ENCODE assay signal across 13 cellular contexts in the genomic region with DNA sequence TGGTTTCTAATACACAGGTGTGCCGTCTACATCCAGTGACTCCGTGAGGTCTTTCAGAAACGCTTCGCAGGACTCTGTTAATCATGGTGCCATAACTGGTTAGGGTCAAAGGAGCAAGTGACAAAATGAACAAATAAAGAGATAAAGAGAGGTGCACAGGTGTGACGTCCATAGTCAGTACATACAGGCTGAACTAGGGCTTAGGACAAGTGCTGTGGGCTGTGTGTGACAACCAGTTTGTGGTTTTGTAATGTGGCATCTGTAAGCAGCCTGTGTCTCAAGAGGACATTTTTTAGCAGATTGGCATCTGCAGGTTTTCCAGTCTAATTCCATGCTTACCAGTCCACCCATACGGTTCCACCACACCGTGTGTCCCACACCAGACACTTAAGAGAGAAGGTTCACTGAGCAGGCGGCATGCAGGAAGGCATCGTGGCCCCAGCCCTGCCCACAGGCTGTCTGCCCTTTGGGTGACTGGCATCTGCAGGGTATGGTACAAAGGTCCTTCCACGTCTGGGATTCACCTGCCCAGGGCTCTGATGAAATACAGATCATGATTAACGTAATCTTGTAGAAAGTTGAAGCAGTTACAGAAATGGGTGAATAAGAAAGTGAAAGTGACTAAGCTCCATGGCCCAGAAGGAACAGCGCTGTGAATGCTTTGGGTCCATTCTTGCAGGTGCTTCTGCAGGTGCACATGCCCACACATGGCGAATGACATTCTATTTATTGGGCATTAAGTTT. TPM values are rescaled to one million over a fixed set of nuclear protein-coding genes. Genes with fewer than 3 reads are reported as not detected.
DNase-seq lines count a peak whose midpoint lies in the region; ATAC-seq, FAIRE-seq and TF ChIP-seq lines count a peak whose summit lies in the region.
"Had no signal": no experiment of that assay in that cellular context is flagged by ENCODE, and none has a peak within 500 bp of the region (broad histone marks: within the 10 kb centered on the region; RNA-seq: fewer than 3 reads in every experiment).

No MANE protein-coding gene starts in this region.

- H3K27ac ChIP-seq in DND-41 (ENCODE audit: low read length), result no peak overlapping the region; the same call in 1 of the 2 replicates
- peak overlapping the region; percentile 84 for H3K27ac ChIP-seq in SU-DHL-6 (ENCODE audit: low read depth, low read length)
- H3K27ac ChIP-seq: SK-N-MC, thoracic aorta had no signal

- ATAC-seq in DND-41 (ENCODE audit: insufficient read depth, low read depth) (peak; percentile 70), HG02943 (IDR thresholded peaks at IDR 0.05; ENCODE audit: low read depth, unreplicated experiment) (peak; percentile 75), left ventricle myocardium superior (no peak)

- no peaks in the 10 kb centered on the region for H3K4me1 ChIP-seq in DND-41 (ENCODE audit: insufficient read depth, low read length)

- peak; percentile 23 for TF ChIP-seq POLR2A in GM19193 (IDR thresholded peaks at IDR 0.05; ENCODE audit: extremely low read depth, insufficient read depth, insufficient read length)

- H3K9me2 ChIP-seq in SU-DHL-6 (replicated peaks; ENCODE audit: insufficient read depth, low read length), result no peaks in the 10 kb centered on the region

- DNase-seq in DND-41 (peak; percentile 15), left ventricle myocardium superior (no peak), SHP77 treated with DMSO at 0.1 percent for 48 hours (lab: John Stamatoyannopoulos, UW) (no peak), urothelium cell line (ENCODE audit: low spot score) (no peak)
- DNase-seq in activated effector memory CD4-positive, alpha-beta T cell treated with anti-CD3 and anti-CD28 coated beads, Interleukin-2, amount 50 U/mL, for 16 hours, result no peak
- DNase-seq: hippocampal formation, KG1 had no signal

- TF ChIP-seq CTCF in DND-41 (IDR thresholded peaks at IDR 0.05; ENCODE audit: borderline replicate concordance, extremely low read depth, low read length, poor library complexity, severe bottlenecking) (no peak), SU-DHL-6 (IDR thresholded peaks at IDR 0.05; ENCODE audit: insufficient read depth, low read length, poor library complexity, severe bottlenecking) (no peak)

- H4K20me1 ChIP-seq in DND-41 (ENCODE audit: insufficient read depth, low read length), result no peaks in the 10 kb centered on the region
- no peaks in the 10 kb centered on the region for H4K20me1 ChIP-seq in SU-DHL-6 (ENCODE audit: low read depth, low read length)

- H3K9me3 ChIP-seq in DND-41 (ENCODE audit: insufficient read depth, low read length, severe bottlenecking), result peaks cover 10% of the 10 kb centered on the region
- H3K9me3 ChIP-seq in SU-DHL-6 (ENCODE audit: insufficient read depth, low read length), result peaks cover 3% of the 10 kb centered on the region; the same call in 1 of the 2 replicates
- H3K9me3 ChIP-seq: thoracic aorta had no signal

- H3K27me3 ChIP-seq in DND-41 (ENCODE audit: insufficient read depth, low read length, poor library complexity) (no peaks in the 10 kb centered on the region), SU-DHL-6 (ENCODE audit: low read length) (no peaks in the 10 kb centered on the region)

- no peak overlapping the region for H3K9ac ChIP-seq in DND-41 (ENCODE audit: low read depth, low read length)
- peak overlapping the region; percentile 38 for H3K9ac ChIP-seq in SU-DHL-6 (ENCODE audit: low read length)

- H3F3A ChIP-seq in SU-DHL-6 (ENCODE audit: insufficient read depth), result peaks cover 12% of the 10 kb centered on the region; the same call in 1 of the 2 replicates

- no peak overlapping the region for H2AFZ ChIP-seq in DND-41 (ENCODE audit: low read depth, low read length)
- peak overlapping the region; percentile 15 for H2AFZ ChIP-seq in SU-DHL-6 (ENCODE audit: low read depth, low read length, severe bottlenecking)

- no peak for FAIRE-seq in urothelium cell line (lab: Jason Lieb, UNC)
- FAIRE-seq: astrocyte had no signal

- H3K4me3 ChIP-seq in DND-41 (ENCODE audit: low read depth in 1 of 2, low read length in 2 of 2) (no peak overlapping the region), SU-DHL-6 (ENCODE audit: insufficient read depth, low read length, poor library complexity, severe bottlenecking) (peak overlapping the region; percentile 30)
- H3K4me3 ChIP-seq: SK-N-MC, thoracic aorta had no signal

- intact Hi-C loops in left ventricle myocardium superior (cut with micrococcal nuclease), result no loop called here

- H3K4me2 ChIP-seq in DND-41 (ENCODE audit: insufficient read depth, low read length) (no peak overlapping the region), SU-DHL-6 (ENCODE audit: low read depth, low read length, poor library complexity, severe bottlenecking) (peak overlapping the region; percentile 51)

- H3K79me2 ChIP-seq in DND-41 (ENCODE audit: insufficient read depth, low read length) (no peaks in the 10 kb centered on the region), SU-DHL-6 (ENCODE audit: insufficient read depth, low read length) (no peaks in the 10 kb centered on the region)

- H3K36me3 ChIP-seq in DND-41 (ENCODE audit: insufficient read depth, low read length) (peaks cover 28% of the 10 kb centered on the region), SU-DHL-6 (ENCODE audit: low read length) (peaks cover 12% of the 10 kb centered on the region; the same call in 1 of the 2 replicates)

RNA-seq across cellular contexts. Expression of a gene that starts 26.9 kb away (rescaled TPM):
- total RNA-seq in left ventricle myocardium superior, result 2.3 TPM

RNA-seq across cellular contexts. Expression of a gene that starts 27.3 kb away (rescaled TPM):
- total RNA-seq in left ventricle myocardium superior, result 33.5 TPM

RNA-seq across cellular contexts. Expression of a gene that starts 53.1 kb away (rescaled TPM):
- total RNA-seq in left ventricle myocardium superior, result 10.7 TPM
